ENCODE assay signal across 27 cellular contexts in genomic region chr12:13258717-13259119, GRCh38.
"Had no signal": no experiment of that assay in that cellular context is flagged by ENCODE, and none has a peak within 500 bp of the region (broad histone marks: within the 10 kb centered on the region; RNA-seq: fewer than 3 reads in every experiment).

No MANE protein-coding gene starts in this region.

- H3K9me3 ChIP-seq: breast epithelium, mucosa of descending colon, ovary, right lobe of liver, testis, transverse colon had no signal

- H3K27ac Mint-ChIP-seq: activated CD4-positive, alpha-beta memory T cell treated with anti-CD3 and anti-CD28 coated beads, Interleukin-2, amount 10 ng/mL, durations not matched to agents 7 days and 5 days; activated CD4-positive, alpha-beta T cell treated with anti-CD3 and anti-CD28 coated beads, Interleukin-2, amount 10 ng/mL, durations not matched to agents 7 days and 5 days; activated naive CD4-positive, alpha-beta T cell treated with anti-CD3 and anti-CD28 coated beads, Interleukin-2, amount 50 U/mL, for 24 hours; activated naive CD8-positive, alpha-beta T cell treated with anti-CD3 and anti-CD28 coated beads, Interleukin-2, amount 50 U/mL, for 24 hours; activated T-cell treated with anti-CD3 and anti-CD28 coated beads, Interleukin-2, amount 50 U/mL, for 24 hours; activated T-helper 17 cell treated with anti-CD3 and anti-CD28 coated beads, Interleukin-2, amount 50 U/mL, for 72 hours; nephron progenitor cell; progenitor cell of endocrine pancreas; T-helper 17 cell had no signal

- H3K27me3 ChIP-seq: breast epithelium, ovary, right lobe of liver, testis, transverse colon had no signal

- DNase-seq: activated CD4-positive, alpha-beta memory T cell treated with anti-CD3 and anti-CD28 coated beads, Interleukin-2, amount 10 ng/mL, durations not matched to agents 7 days and 5 days; activated CD4-positive, alpha-beta T cell treated with anti-CD3 and anti-CD28 coated beads, Interleukin-2, amount 10 ng/mL, durations not matched to agents 7 days and 5 days; activated CD4-positive, CD25-positive, alpha-beta regulatory T cell treated with anti-CD3 and anti-CD28 coated beads, Interleukin-2, amount 50 U/mL, for 72 hours; activated CD8-positive, alpha-beta memory T cell treated with anti-CD3 and anti-CD28 coated beads, Interleukin-2, amount 50 U/mL, for 48 hours; activated gamma-delta T cell treated with Interleukin-2 at 50 U/mL for 16 hours; activated naive CD8-positive, alpha-beta T cell treated with anti-CD3 and anti-CD28 coated beads, Interleukin-2, amount 50 U/mL, for 24 hours; activated T-cell treated with anti-CD3 and anti-CD28 coated beads, Interleukin-2, amount 50 U/mL, for 24 hours; amygdala; central memory CD4-positive, alpha-beta T cell; dermis blood vessel endothelial cell; effector CD4-positive, alpha-beta T cell; mammary epithelial cell; mucosa of descending colon; nephron progenitor cell; ovary; right lobe of liver; stimulated activated CD4-positive, alpha-beta T cell treated with anti-CD3 and anti-CD28 coated beads, Interleukin-2, amount 100 ng/mL, for 48 hours; stimulated activated naive CD4-positive, alpha-beta T cell treated with Interleukin-2 at 50 U/mL for 16 hours; T-helper 17 cell; T1000; testis; transverse colon had no signal

- H3K4me3 Mint-ChIP-seq: activated CD4-positive, alpha-beta memory T cell treated with anti-CD3 and anti-CD28 coated beads, Interleukin-2, amount 10 ng/mL, durations not matched to agents 7 days and 5 days; activated CD4-positive, alpha-beta T cell treated with anti-CD3 and anti-CD28 coated beads, Interleukin-2, amount 10 ng/mL, durations not matched to agents 7 days and 5 days; activated naive CD4-positive, alpha-beta T cell treated with anti-CD3 and anti-CD28 coated beads, Interleukin-2, amount 50 U/mL, for 24 hours; activated naive CD8-positive, alpha-beta T cell treated with anti-CD3 and anti-CD28 coated beads, Interleukin-2, amount 50 U/mL, for 24 hours; activated T-cell treated with anti-CD3 and anti-CD28 coated beads, Interleukin-2, amount 50 U/mL, for 24 hours; activated T-helper 17 cell treated with anti-CD3 and anti-CD28 coated beads, Interleukin-2, amount 50 U/mL, for 72 hours; nephron progenitor cell; T-helper 17 cell had no signal

- H3K4me1 Mint-ChIP-seq: activated T-helper 17 cell treated with anti-CD3 and anti-CD28 coated beads, Interleukin-2, amount 50 U/mL, for 72 hours had no signal

- H3K4me3 ChIP-seq: breast epithelium, mucosa of descending colon, ovary, right lobe of liver, testis, transverse colon had no signal

- ATAC-seq: activated T-helper 17 cell treated with anti-CD3 and anti-CD28 coated beads, Interleukin-2, amount 50 U/mL, for 72 hours; mucosa of descending colon; right lobe of liver; T-helper 17 cell had no signal

- H3K9me3 Mint-ChIP-seq: activated CD4-positive, alpha-beta memory T cell treated with anti-CD3 and anti-CD28 coated beads, Interleukin-2, amount 10 ng/mL, durations not matched to agents 7 days and 5 days; activated CD4-positive, alpha-beta T cell treated with anti-CD3 and anti-CD28 coated beads, Interleukin-2, amount 10 ng/mL, durations not matched to agents 7 days and 5 days; activated naive CD4-positive, alpha-beta T cell treated with anti-CD3 and anti-CD28 coated beads, Interleukin-2, amount 50 U/mL, for 24 hours; activated naive CD8-positive, alpha-beta T cell treated with anti-CD3 and anti-CD28 coated beads, Interleukin-2, amount 50 U/mL, for 24 hours; activated T-cell treated with anti-CD3 and anti-CD28 coated beads, Interleukin-2, amount 50 U/mL, for 24 hours had no signal

- H3K27me3 Mint-ChIP-seq: activated naive CD4-positive, alpha-beta T cell treated with anti-CD3 and anti-CD28 coated beads, Interleukin-2, amount 50 U/mL, for 24 hours; activated T-cell treated with anti-CD3 and anti-CD28 coated beads, Interleukin-2, amount 50 U/mL, for 24 hours had no signal

- H3K4me1 ChIP-seq: breast epithelium, right lobe of liver, testis had no signal

- H3K36me3 Mint-ChIP-seq: activated naive CD4-positive, alpha-beta T cell treated with anti-CD3 and anti-CD28 coated beads, Interleukin-2, amount 50 U/mL, for 24 hours had no signal

- H3K36me3 ChIP-seq: breast epithelium, ovary, right lobe of liver, transverse colon had no signal

- H3K27ac ChIP-seq: breast epithelium, epithelial cell of prostate, ovary, right lobe of liver, testis, transverse colon had no signal
